8 cellular contexts compared by ENCODE assay signal in genomic region chr11:62545437-62546243, GRCh38. TPM values are rescaled to one million over a fixed set of nuclear protein-coding genes. Genes with fewer than 3 reads are reported as not detected.
A peak's percentile ranks its signal among the peaks of the same experiment; 100 is the strongest.
DNase-seq lines count a peak whose midpoint lies in the region; ATAC-seq and TF ChIP-seq lines count a peak whose summit lies in the region.

No MANE protein-coding gene starts in this region.

- peaks cover 67 to 73% (median 67%) of the 10 kb centered on the region in 3 donors for H3K4me1 Mint-ChIP-seq in T-cell

- CTCF ChIA-PET in T-cell (lab: Charles Lee), result interaction anchor here (0.8 to 4.1 kb wide), 3 partner anchors 13 to 27 kb away, joined by 3 to 63 read pairs (median 6); no protein-coding TSS in a partner anchor

- peaks cover 58% of the 10 kb centered on the region for H3K79me2 ChIP-seq in hepatocyte

- peak overlapping the region; percentile 90 to 93 for H3K27ac Mint-ChIP-seq in T-cell

- H3K4me3 ChIP-seq in AG10803 (ENCODE audit: low read length), result peak overlapping the region; percentile 97
- H3K4me3 ChIP-seq in body of pancreas, result peak overlapping the region; percentile 62 to 66
- peak overlapping the region; percentile 96 for H3K4me3 ChIP-seq in hepatocyte

- POLR2A ChIA-PET in T-cell (lab: Charles Lee), result interaction anchor here (1.3 to 5.2 kb wide), 4 partner anchors 7 to 46 kb away, joined by 7 to 98 read pairs (median 26); partner anchors contain the start of gene TUT1 (in 1 of the 2)

- peak; percentile 29 to 60 (median 58) for TF ChIP-seq POLR2A in body of pancreas (IDR thresholded peaks at IDR 0.05)

- no peaks in the 10 kb centered on the region for H3K27me3 ChIP-seq in body of pancreas
- H3K27me3 ChIP-seq in hepatocyte, result no peaks in the 10 kb centered on the region

- H3K4me3 Mint-ChIP-seq in T-cell, result peak overlapping the region; percentile 91 to 96 (median 92)

- WGBS in body of pancreas, 2 donors, result 0 to 1% methylated on average over 27 to 46 of the region's 59 CpGs
- WGBS in hepatocyte (ENCODE audit: low lambda C conversion rate, missing lambda C conversion rate), result 1% methylated on average over 21 of the region's 59 CpGs

- DNase-seq in AG10803 (ENCODE audit: low read depth) (peak; percentile 88), HK-2 (ENCODE audit: unreplicated experiment) (peak; percentile 93), T-cell (peak in 9 of 34 experiments; percentile 28 to 76 (median 41)), body of pancreas (peak; percentile 81 to 91 (median 83)), hepatocyte (ENCODE audit: low spot score) (peak; percentile 94), retina (peak; percentile 72), middle frontal gyrus (ENCODE audit: extremely low spot score, low spot score) (no peak), inferior parietal cortex (ENCODE audit: extremely low spot score) (no peak)

- H3K9me3 ChIP-seq in body of pancreas (no peaks in the 10 kb centered on the region), hepatocyte (ENCODE audit: low read depth) (no peaks in the 10 kb centered on the region)

- ATAC-seq in T-cell (replicated peaks in 1 of 4) (peak; percentile 9 to 25 (median 18)), body of pancreas (peak; percentile 59)

- H3K36me3 ChIP-seq in body of pancreas (replicated peaks in 1 of 2; ENCODE audit: insufficient read depth in 1 of 2, low read depth in 2 of 2) (no peaks in the 10 kb centered on the region), hepatocyte (replicated peaks; ENCODE audit: insufficient read depth, low read depth) (no peaks in the 10 kb centered on the region)

- peaks cover 2% of the 10 kb centered on the region for H3K36me3 Mint-ChIP-seq in T-cell

- no peaks in the 10 kb centered on the region for H3K27me3 Mint-ChIP-seq in T-cell

- H4K20me1 ChIP-seq in hepatocyte (ENCODE audit: insufficient read depth, poor library complexity, severe bottlenecking), result peaks cover 43% of the 10 kb centered on the region

- H3K4me1 ChIP-seq in body of pancreas (peaks cover 97% of the 10 kb centered on the region), hepatocyte (ENCODE audit: insufficient read depth) (peaks cover 63% of the 10 kb centered on the region)

- peak overlapping the region; percentile 51 for H2AFZ ChIP-seq in hepatocyte

- no peak for TF ChIP-seq CTCF in AG10803 (conservative IDR thresholded peaks at IDR 0.05; ENCODE audit: low read length)
- TF ChIP-seq CTCF in body of pancreas (IDR thresholded peaks at IDR 0.05), result peak in 1 of 7 experiments; percentile 2
- peak; percentile 24 for TF ChIP-seq CTCF in hepatocyte (IDR thresholded peaks at IDR 0.05; ENCODE audit: poor library complexity)

- no peaks in the 10 kb centered on the region for H3K9me3 Mint-ChIP-seq in T-cell

- intact Hi-C loops in body of pancreas (cut with DNase I), result no loop called here

- H3K27ac ChIP-seq in body of pancreas (peak overlapping the region; percentile 85 to 93 (median 86)), hepatocyte (peak overlapping the region; percentile 99)

- H3K4me2 ChIP-seq in hepatocyte, result peak overlapping the region; percentile 95

- H3K9me2 ChIP-seq in hepatocyte (replicated peaks; ENCODE audit: insufficient read depth), result no peaks in the 10 kb centered on the region

RNA-seq across cellular contexts. Expression of gene AHNAK, which starts 1.0 kb away (rescaled TPM):
- total RNA-seq in T-cell, result 100 to 1,000 TPM; 267 to 636 (median 395) TPM
- 100 to 1,000 TPM; 168 to 241 TPM for total RNA-seq in body of pancreas
- 218 and 237 TPM in 2 replicates for total RNA-seq in hepatocyte
- polyA plus RNA-seq in hepatocyte, result 38.0 and 47.6 TPM in 2 replicates

RNA-seq across cellular contexts. Expression of gene EEF1G, which starts 28.1 kb away (rescaled TPM):
- total RNA-seq in T-cell (1,000 to 10,000 TPM; 1,908 to 2,187 (median 2,119) TPM), body of pancreas (1,000 to 10,000 TPM in 1 of 2 donors, 100 to 1,000 TPM in 1; 893 to 1,161 TPM), hepatocyte (1,612 and 1,634 TPM in 2 replicates)
- 501 and 526 TPM in 2 replicates for polyA plus RNA-seq in hepatocyte

RNA-seq across cellular contexts. Expression of gene TUT1, which starts 45.7 kb away (rescaled TPM):
- 10 to 100 TPM; 35.2 to 56.0 (median 42.9) TPM for total RNA-seq in T-cell
- 10 to 100 TPM; 10.1 to 11.2 TPM for total RNA-seq in body of pancreas
- total RNA-seq in hepatocyte, result 6.7 and 11.7 TPM in 2 replicates
- 14.2 and 16.5 TPM in 2 replicates for polyA plus RNA-seq in hepatocyte

RNA-seq across cellular contexts. Expression of gene MTA2, which starts 56.0 kb away (rescaled TPM):
- total RNA-seq in T-cell (100 to 1,000 TPM; 151 to 185 (median 184) TPM), body of pancreas (10 to 100 TPM; 26.2 to 29.3 TPM), hepatocyte (46.8 and 53.1 TPM in 2 replicates)
- 17.1 and 25.6 TPM in 2 replicates for polyA plus RNA-seq in hepatocyte

Comparison
In these comparisons a context has a peak if more than half of its experiments do, and no peak if none do; other contexts are left out.
1. DNase-seq: peak in AG10803 (single experiment), HK-2 (single experiment), body of pancreas (4 of 4), hepatocyte (single experiment) and retina (single experiment); none in middle frontal gyrus (single experiment) and inferior parietal cortex (single experiment).
2. Peak in every context shown above with its lines, with median percentiles within 50 percentile points of each other: H3K4me3 ChIP-seq.